In genomic region chr6:143682805-143683204, GRCh38 we compare ENCODE assay signal across 2 cellular contexts.
TF ChIP-seq lines count a peak whose summit lies in the region.

No MANE protein-coding gene starts in this region.

TF ChIP-seq in HEK293, 187 proteins besides CTCF, POLR2A, EP300 and RAD21 (continued from another document):
- TF ChIP-seq HIC1 (tag by site-specific recombination; IDR thresholded peaks at IDR 0.05) = no peak
- TF ChIP-seq ZNF398 (tag by site-specific recombination; IDR thresholded peaks at IDR 0.05) = no peak
- TF ChIP-seq ZNF157 (tag by site-specific recombination; IDR thresholded peaks at IDR 0.05) = no peak
- TF ChIP-seq ZBTB7A (tag by site-specific recombination; IDR thresholded peaks at IDR 0.05; ENCODE audit: low read depth) = no peak

TF ChIP-seq in WTC11, 78 proteins besides CTCF, POLR2A, EP300 and RAD21 (continued from another document):
- TF ChIP-seq ZBTB43 (CRISPR knock-in tag; IDR thresholded peaks at IDR 0.05) (no peak), ELF4 (CRISPR knock-in tag; IDR thresholded peaks at IDR 0.05; ENCODE audit: low read depth) (no peak), ZNF396 (CRISPR knock-in tag; IDR thresholded peaks at IDR 0.05; ENCODE audit: borderline replicate concordance) (no peak), E2F1 (CRISPR knock-in tag; IDR thresholded peaks at IDR 0.05) (no peak), TP53 (CRISPR knock-in tag; IDR thresholded peaks at IDR 0.05) (no peak), ZNF121 (CRISPR knock-in tag; IDR thresholded peaks at IDR 0.05) (no peak), MXD4 (CRISPR knock-in tag; IDR thresholded peaks at IDR 0.05; ENCODE audit: borderline replicate concordance) (no peak), SMAD3 (CRISPR knock-in tag; IDR thresholded peaks at IDR 0.05; ENCODE audit: borderline replicate concordance) (no peak), SOX15 (CRISPR knock-in tag; IDR thresholded peaks at IDR 0.05) (no peak), PREB (CRISPR knock-in tag; IDR thresholded peaks at IDR 0.05; ENCODE audit: borderline replicate concordance) (no peak), TCF7 (CRISPR knock-in tag; IDR thresholded peaks at IDR 0.05; ENCODE audit: low read depth) (no peak)
